15 cellular contexts compared by ENCODE assay signal in genomic region chr18:35178260-35178659, GRCh38.
DNase-seq lines count a peak whose midpoint lies in the region; ATAC-seq and TF ChIP-seq lines count a peak whose summit lies in the region.
"Had no signal": no experiment of that assay in that cellular context is flagged by ENCODE, and none has a peak within 500 bp of the region (broad histone marks: within the 10 kb centered on the region; RNA-seq: fewer than 3 reads in every experiment).

No MANE protein-coding gene starts in this region.

- no peaks in the 10 kb centered on the region for H4K20me1 ChIP-seq in PC-3 (ENCODE audit: low read length)
- no peaks in the 10 kb centered on the region for H4K20me1 ChIP-seq in fibroblast of lung (ENCODE audit: control insufficient read depth, extremely low read depth, insufficient read depth, low read length)

- CTCF ChIA-PET in PC-3 (lab: Charles Lee): no interaction called here

- no peaks in the 10 kb centered on the region for H3K79me2 ChIP-seq in PC-3 (ENCODE audit: low read length)
- H3K79me2 ChIP-seq in fibroblast of lung (ENCODE audit: control insufficient read depth, insufficient read depth, low read length): no peaks in the 10 kb centered on the region

- no peaks in the 10 kb centered on the region for H3K9me2 ChIP-seq in PC-3 (replicated peaks; ENCODE audit: low read length)

- H3K4me2 ChIP-seq in PC-3 (ENCODE audit: low read length): no peak overlapping the region
- peak overlapping the region; percentile 15 for H3K4me2 ChIP-seq in fibroblast of lung (ENCODE audit: extremely low read depth, insufficient read depth, low read length)

- POLR2A ChIA-PET in PC-3 (lab: Charles Lee; ENCODE audit: unreplicated experiment): no interaction called here

- H3K36me3 ChIP-seq in PC-3 (ENCODE audit: low read depth, low read length) (no peaks in the 10 kb centered on the region), fibroblast of lung (ENCODE audit: control insufficient read depth, insufficient read depth, low read length) (no peaks in the 10 kb centered on the region)
- H3K36me3 ChIP-seq: ovary, SJSA1 had no signal

- H3F3A ChIP-seq in PC-3 (ENCODE audit: low read length, unreplicated experiment): no peaks in the 10 kb centered on the region

- H3K27ac ChIP-seq in PC-3 (ENCODE audit: low read length) (no peak overlapping the region), fibroblast of lung (ENCODE audit: insufficient read depth, low read length) (no peak overlapping the region)
- H3K27ac ChIP-seq: body of pancreas, ovary, SJSA1 had no signal

- H3K4me1 ChIP-seq in PC-3 (ENCODE audit: insufficient read depth, low read length) (no peaks in the 10 kb centered on the region), fibroblast of lung (ENCODE audit: control insufficient read depth, extremely low read depth, insufficient read depth, low read length) (no peaks in the 10 kb centered on the region)
- H3K4me1 ChIP-seq: body of pancreas, SJSA1 had no signal

- DNase-seq in AG08395 (ENCODE audit: low spot score) (peak; percentile 70), H4 (ENCODE audit: low spot score) (peak; percentile 63), PC-3 (peak; percentile 43), fibroblast of lung (ENCODE audit: low read depth in 2 of 2) (peak; percentile 77 to 90), NCI-H187 (lab: John Stamatoyannopoulos, UW) (no peak), NCI-H510A treated with DMSO at 0.1 percent for 48 hours (lab: John Stamatoyannopoulos, UW) (no peak), NCI-H1105 (lab: John Stamatoyannopoulos, UW) (no peak), COR-L47 (lab: John Stamatoyannopoulos, UW) (no peak)
- DNase-seq: activated CD4-positive, alpha-beta T cell treated with anti-CD3 and anti-CD28 coated beads, Interleukin-2, amount 50 U/mL, for 1 hour; body of pancreas; CD4-positive, CD25-positive, alpha-beta regulatory T cell; NCI-H2081 treated with DMSO at 0.1 percent for 48 hours; ovary had no signal

- H2AFZ ChIP-seq in PC-3 (ENCODE audit: low read length) (no peak overlapping the region), fibroblast of lung (ENCODE audit: low read length) (no peak overlapping the region)

- H3K9me3 ChIP-seq in PC-3 (ENCODE audit: low read length): no peaks in the 10 kb centered on the region
- H3K9me3 ChIP-seq in fibroblast of lung (ENCODE audit: control insufficient read depth, insufficient read depth, low read depth, low read length): no peaks in the 10 kb centered on the region
- H3K9me3 ChIP-seq: body of pancreas, ovary, SJSA1 had no signal

- BruUV-seq in PC-3 (replicated peaks; lab: Mats Ljungman, UMichigan): no TSS peak

- H3K27me3 ChIP-seq in PC-3 (ENCODE audit: low read length) (no peaks in the 10 kb centered on the region), fibroblast of lung (ENCODE audit: control insufficient read depth, insufficient read depth, low read length) (no peaks in the 10 kb centered on the region)
- H3K27me3 ChIP-seq: body of pancreas, ovary, SJSA1 had no signal

- TF ChIP-seq CTCF in PC-3 (conservative IDR thresholded peaks at IDR 0.05; ENCODE audit: low read depth, low read length) (no peak), fibroblast of lung (conservative IDR thresholded peaks at IDR 0.05 in 1 of 2, IDR thresholded peaks at IDR 0.05 in 1 of 2; ENCODE audit: low read depth in 1 of 2, low read length in 2 of 2) (no peak)

- H3K9ac ChIP-seq in PC-3 (ENCODE audit: low read length) (no peak overlapping the region), fibroblast of lung (ENCODE audit: insufficient read depth, low read length) (no peak overlapping the region)

- intact Hi-C loops in PC-3 (cut with micrococcal nuclease): no loop called here

- H3K4me3 ChIP-seq in PC-3 (ENCODE audit: low read length): no peak overlapping the region
- H3K4me3 ChIP-seq in fibroblast of lung (replicated peaks in 1 of 4; ENCODE audit: control extremely low read depth in 1 of 4, insufficient read depth in 1 of 4, low read depth in 3 of 4, low read length in 4 of 4): no peak overlapping the region
- H3K4me3 ChIP-seq: body of pancreas, ovary, SJSA1 had no signal

- peak; percentile 56 for ATAC-seq in PC-3
- ATAC-seq: body of pancreas, left lobe of liver had no signal

Comparison
In these comparisons a context has a peak if more than half of its experiments do, and no peak if none do; other contexts are left out.
1. DNase-seq: peak in AG08395 (single experiment), H4 (single experiment), PC-3 (single experiment) and fibroblast of lung (2 of 2); none in NCI-H187 (0 of 2), NCI-H510A treated with DMSO at 0.1 percent for 48 hours (single experiment), NCI-H1105 (single experiment) and COR-L47 (single experiment).